In the genomic region with DNA sequence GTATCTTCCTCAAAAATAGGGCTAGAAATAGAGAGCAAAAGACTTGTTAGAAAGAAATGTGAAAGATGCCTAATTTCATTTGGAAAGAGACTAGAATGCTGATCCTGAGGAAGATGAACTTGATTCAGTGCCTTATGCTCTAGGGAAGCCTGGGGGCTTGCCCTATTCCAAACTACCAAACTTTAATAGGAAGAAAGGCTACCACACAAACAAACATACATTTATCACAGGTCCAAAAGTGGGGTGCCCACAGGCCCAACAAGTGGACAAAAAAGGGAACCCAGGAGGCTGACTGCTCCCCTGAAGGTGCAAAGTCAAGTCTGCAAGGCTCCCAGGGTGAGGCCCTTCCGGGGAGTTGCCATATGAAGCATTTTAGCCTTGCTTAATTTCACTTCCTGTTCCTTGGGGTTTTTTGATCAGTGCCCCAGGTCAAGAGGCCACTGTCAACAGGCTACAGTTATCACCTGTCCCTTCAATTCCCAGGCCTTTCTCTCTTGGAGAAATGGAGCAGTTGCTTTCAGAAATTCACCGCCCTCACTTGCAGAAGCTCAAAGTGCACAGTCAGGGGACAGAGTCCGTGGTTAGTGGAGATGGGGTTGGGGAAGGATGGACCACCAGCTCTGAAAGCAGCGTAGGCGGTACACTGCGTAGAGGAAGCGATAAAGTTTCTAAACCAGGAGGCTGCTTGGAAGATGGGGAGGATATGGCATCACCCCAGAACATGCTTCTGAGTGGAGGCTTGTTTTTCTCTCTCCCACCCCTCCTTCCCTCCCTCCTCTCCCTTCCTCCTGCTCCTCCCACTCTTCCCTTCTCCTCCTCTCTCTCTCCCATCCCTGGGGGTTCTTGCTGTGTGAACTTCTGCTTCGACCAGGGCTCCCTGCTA, we compare ENCODE assay signal across 8 cellular contexts. TPM values are rescaled to one million over a fixed set of nuclear protein-coding genes. Genes with fewer than 3 reads are reported as not detected.
A peak's percentile ranks its signal among the peaks of the same experiment; 100 is the strongest.
DNase-seq lines count a peak whose midpoint lies in the region; ATAC-seq and TF ChIP-seq lines count a peak whose summit lies in the region.

No MANE protein-coding gene starts in this region.

- H3K9me3 ChIP-seq in transverse colon: no peaks in the 10 kb centered on the region

- no peak for TF ChIP-seq EP300 in transverse colon (IDR thresholded peaks at IDR 0.05; ENCODE audit: low read depth)

- peak; percentile 83 for ATAC-seq in GM19468 (IDR thresholded peaks at IDR 0.05; ENCODE audit: extremely low read depth, unreplicated experiment)
- ATAC-seq in HG03460 (IDR thresholded peaks at IDR 0.05; ENCODE audit: unreplicated experiment): peak; percentile 91

- peaks cover 0 to 20% (median 7%) of the 10 kb centered on the region in 4 donors for H3K4me1 ChIP-seq in transverse colon

- TF ChIP-seq CTCF in GM12865 (IDR thresholded peaks at IDR 0.05; ENCODE audit: insufficient read depth, low read depth, low read length, missing control alignments) (no peak), transverse colon (IDR thresholded peaks at IDR 0.05) (no peak)

- H3K36me3 ChIP-seq in transverse colon: no peaks in the 10 kb centered on the region

- 58 to 69% methylated on average over 7 to 8 of the region's 8 CpGs for WGBS in transverse colon (ENCODE audit: low coverage in 1 of 2), 2 donors

- peak overlapping the region in 2 of 4 donors; percentile 2 to 17 for H3K27ac ChIP-seq in transverse colon

- no peaks in the 10 kb centered on the region for H3K27me3 ChIP-seq in transverse colon

- intact Hi-C loops in transverse colon (cut with DNase I; ENCODE audit: low total_unique reads): no loop called here

- no peak for TF ChIP-seq POLR2A in transverse colon (IDR thresholded peaks at IDR 0.05)

- in situ Hi-C loops in transverse colon (cut with MboI; ENCODE audit: low pct_ligation_motif_present in 1 of 4, low pct_unique_long_range_greater_than_20kb in 1 of 4, low sequenced_read_pairs in 3 of 4): loop anchor here in 1 of 4 donors (25.0 kb wide), 1 partner anchor 156 kb away; no protein-coding TSS in a partner anchor

- peak; percentile 89 for DNase-seq in GM12865 (ENCODE audit: low read depth)
- DNase-seq in activated effector memory CD4-positive, alpha-beta T cell treated with anti-CD3 and anti-CD28 coated beads, Interleukin-2, amount 50 U/mL, for 16 hours: peak; percentile 66
- peak; percentile 51 for DNase-seq in transverse colon
- no peak for DNase-seq in effector CD4-positive, alpha-beta T cell
- no peak for DNase-seq in NK-92 (lab: John Stamatoyannopoulos, UW; ENCODE audit: unreplicated experiment)
- DNase-seq in kidney glomerular epithelial cell (lab: John Stamatoyannopoulos, UW): no peak

- peak overlapping the region; percentile 33 for H3K4me3 ChIP-seq in GM12865 (ENCODE audit: low read depth, low read length)
- H3K4me3 ChIP-seq in transverse colon: no peak overlapping the region

RNA-seq across cellular contexts. Expression of a gene that starts 36.4 kb away (rescaled TPM):
- total RNA-seq in transverse colon: 1 to 10 TPM; 1.8 to 5.4 (median 3.9) TPM

Comparison
In these comparisons a context has a peak if more than half of its experiments do, and no peak if none do; other contexts are left out.
1. DNase-seq: peak in GM12865 (single experiment), activated effector memory CD4-positive, alpha-beta T cell treated with anti-CD3 and anti-CD28 coated beads, Interleukin-2, amount 50 U/mL, for 16 hours (single experiment) and transverse colon (single experiment); none in effector CD4-positive, alpha-beta T cell (single experiment), NK-92 (single experiment) and kidney glomerular epithelial cell (single experiment).